1 cellular context compared by ENCODE assay signal in the genomic region with DNA sequence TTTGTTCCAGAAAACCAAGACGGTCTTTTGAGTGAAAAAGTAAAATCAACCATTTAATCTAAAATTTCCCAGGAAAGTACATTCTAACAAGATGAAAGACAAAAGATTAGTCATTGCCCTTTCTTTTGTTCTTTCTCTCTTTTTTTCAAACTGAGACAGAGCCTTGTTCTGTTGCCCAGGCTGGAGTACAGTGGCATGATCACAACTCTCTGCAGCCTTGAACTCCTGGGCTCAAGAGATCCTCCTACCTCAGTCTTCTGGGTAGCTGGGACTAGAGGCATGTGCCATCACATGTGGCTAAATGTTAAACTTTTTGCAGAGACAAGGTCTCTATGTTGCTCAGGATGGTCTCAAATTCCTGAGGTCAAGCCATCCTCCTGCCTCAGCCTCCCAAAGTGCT.
TF ChIP-seq lines count a peak whose summit lies in the region.

No MANE protein-coding gene starts in this region.

TF ChIP-seq in GM12878, 131 proteins besides CTCF, POLR2A, EP300 and RAD21 (continued from another document):
- TF ChIP-seq ETV6 (conservative IDR thresholded peaks at IDR 0.05 in 1 of 2, IDR thresholded peaks at IDR 0.05 in 1 of 2; ENCODE audit: borderline replicate concordance in 1 of 2, low read depth in 1 of 2) (no peak), SPI1 (IDR thresholded peaks at IDR 0.05; ENCODE audit: borderline replicate concordance, insufficient read depth, low read depth, low read length) (no peak), CHD4 (IDR thresholded peaks at IDR 0.05) (no peak), HDGF (IDR thresholded peaks at IDR 0.05) (no peak), ASH2L (IDR thresholded peaks at IDR 0.05; ENCODE audit: borderline replicate concordance, low read depth) (no peak), ZNF274 (IDR thresholded peaks at IDR 0.05; ENCODE audit: insufficient read depth, insufficient read length) (no peak), SUPT20H (IDR thresholded peaks at IDR 0.05; ENCODE audit: borderline replicate concordance, control insufficient read depth, low read depth, low read length) (no peak), MTA3 (IDR thresholded peaks at IDR 0.05; ENCODE audit: borderline replicate concordance, low read length) (no peak), MYB (IDR thresholded peaks at IDR 0.05; ENCODE audit: borderline replicate concordance, low read depth, low read length) (no peak), IRF4 (IDR thresholded peaks at IDR 0.05; ENCODE audit: low read depth, low read length) (no peak), NFIC (IDR thresholded peaks at IDR 0.05; ENCODE audit: low read depth, low read length) (no peak), ZNF207 (IDR thresholded peaks at IDR 0.05; ENCODE audit: borderline replicate concordance) (no peak)
- TF ChIP-seq, protein P1, sequence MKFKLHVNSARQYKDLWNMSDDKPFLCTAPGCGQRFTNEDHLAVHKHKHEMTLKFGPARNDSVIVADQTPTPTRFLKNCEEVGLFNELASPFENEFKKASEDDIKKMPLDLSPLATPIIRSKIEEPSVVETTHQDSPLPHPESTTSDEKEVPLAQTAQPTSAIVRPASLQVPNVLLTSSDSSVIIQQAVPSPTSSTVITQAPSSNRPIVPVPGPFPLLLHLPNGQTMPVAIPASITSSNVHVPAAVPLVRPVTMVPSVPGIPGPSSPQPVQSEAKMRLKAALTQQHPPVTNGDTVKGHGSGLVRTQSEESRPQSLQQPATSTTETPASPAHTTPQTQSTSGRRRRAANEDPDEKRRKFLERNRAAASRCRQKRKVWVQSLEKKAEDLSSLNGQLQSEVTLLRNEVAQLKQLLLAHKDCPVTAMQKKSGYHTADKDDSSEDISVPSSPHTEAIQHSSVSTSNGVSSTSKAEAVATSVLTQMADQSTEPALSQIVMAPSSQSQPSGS (IDR thresholded peaks at IDR 0.05; ENCODE audit: low read length): no peak
- TF ChIP-seq, protein P2, sequence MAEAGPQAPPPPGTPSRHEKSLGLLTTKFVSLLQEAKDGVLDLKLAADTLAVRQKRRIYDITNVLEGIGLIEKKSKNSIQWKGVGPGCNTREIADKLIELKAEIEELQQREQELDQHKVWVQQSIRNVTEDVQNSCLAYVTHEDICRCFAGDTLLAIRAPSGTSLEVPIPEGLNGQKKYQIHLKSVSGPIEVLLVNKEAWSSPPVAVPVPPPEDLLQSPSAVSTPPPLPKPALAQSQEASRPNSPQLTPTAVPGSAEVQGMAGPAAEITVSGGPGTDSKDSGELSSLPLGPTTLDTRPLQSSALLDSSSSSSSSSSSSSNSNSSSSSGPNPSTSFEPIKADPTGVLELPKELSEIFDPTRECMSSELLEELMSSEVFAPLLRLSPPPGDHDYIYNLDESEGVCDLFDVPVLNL (IDR thresholded peaks at IDR 0.05; ENCODE audit: low read depth, low read length): no peak
- TF ChIP-seq, protein P3, sequence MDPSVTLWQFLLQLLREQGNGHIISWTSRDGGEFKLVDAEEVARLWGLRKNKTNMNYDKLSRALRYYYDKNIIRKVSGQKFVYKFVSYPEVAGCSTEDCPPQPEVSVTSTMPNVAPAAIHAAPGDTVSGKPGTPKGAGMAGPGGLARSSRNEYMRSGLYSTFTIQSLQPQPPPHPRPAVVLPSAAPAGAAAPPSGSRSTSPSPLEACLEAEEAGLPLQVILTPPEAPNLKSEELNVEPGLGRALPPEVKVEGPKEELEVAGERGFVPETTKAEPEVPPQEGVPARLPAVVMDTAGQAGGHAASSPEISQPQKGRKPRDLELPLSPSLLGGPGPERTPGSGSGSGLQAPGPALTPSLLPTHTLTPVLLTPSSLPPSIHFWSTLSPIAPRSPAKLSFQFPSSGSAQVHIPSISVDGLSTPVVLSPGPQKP (IDR thresholded peaks at IDR 0.05; ENCODE audit: low read depth, low read length): no peak
